9 cellular contexts compared by ENCODE assay signal in the genomic region with DNA sequence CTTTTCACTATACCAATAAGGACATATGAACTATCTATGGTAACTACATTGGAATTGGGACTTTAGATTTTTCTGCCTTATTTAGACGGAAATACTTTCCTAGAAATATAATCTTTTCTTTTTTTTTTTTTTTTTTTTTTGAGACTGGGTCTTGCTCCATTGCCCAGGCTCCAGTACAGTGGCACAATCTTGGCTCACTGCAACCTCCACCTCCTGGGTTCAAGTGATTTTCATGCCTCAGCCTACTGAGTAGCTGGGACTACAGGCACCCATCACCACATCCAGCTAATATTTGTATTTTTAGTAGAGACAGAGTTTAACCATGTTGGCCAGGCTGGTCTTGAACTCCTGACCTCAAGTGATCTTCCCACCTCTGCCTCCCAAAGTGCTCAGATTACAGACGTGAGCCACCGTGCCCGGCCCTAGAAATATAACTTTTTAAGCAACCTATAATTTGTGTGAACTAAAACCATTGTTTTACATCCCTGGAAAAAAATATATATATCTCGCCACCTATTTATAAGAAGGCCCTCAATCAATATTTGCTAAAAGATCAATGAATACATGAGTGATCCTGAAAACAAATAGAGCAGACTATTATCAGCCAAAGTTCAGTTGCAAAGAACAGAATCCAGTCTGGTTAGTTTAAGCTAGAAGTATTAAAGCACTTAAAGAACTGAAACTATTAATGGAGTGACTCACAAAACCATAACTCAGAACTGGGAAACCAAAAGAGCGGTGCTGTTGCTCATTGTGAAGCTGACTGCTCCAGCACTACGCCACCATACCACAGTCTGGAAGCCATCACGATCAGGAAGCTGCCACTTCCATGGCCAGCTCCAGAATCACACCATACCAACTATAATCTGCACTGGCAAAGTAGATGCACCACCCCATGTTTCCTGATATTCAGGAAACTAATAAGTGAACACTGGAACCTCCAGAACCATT.
A peak's percentile ranks its signal among the peaks of the same experiment; 100 is the strongest.
DNase-seq lines count a peak whose midpoint lies in the region; ATAC-seq lines count a peak whose summit lies in the region.
"Had no signal": no experiment of that assay in that cellular context is flagged by ENCODE, and none has a peak within 500 bp of the region (broad histone marks: within the 10 kb centered on the region; RNA-seq: fewer than 3 reads in every experiment).

No MANE protein-coding gene starts in this region.

- DNase-seq in ELR (ENCODE audit: low read depth) (peak; percentile 79), retina (no peak), NCI-H748 (lab: John Stamatoyannopoulos, UW; ENCODE audit: unreplicated experiment) (no peak), NCI-H1092 treated with DMSO at 0.1 percent for 48 hours (lab: John Stamatoyannopoulos, UW) (no peak)
- no peak for DNase-seq in central memory CD8-positive, alpha-beta T cell (ENCODE audit: low spot score in 2 of 2)
- DNase-seq: esophagus squamous epithelium had no signal

- no peaks in the 10 kb centered on the region for H3K27me3 Mint-ChIP-seq in central memory CD8-positive, alpha-beta T cell

- peaks cover 4% of the 10 kb centered on the region for H3K36me3 Mint-ChIP-seq in central memory CD8-positive, alpha-beta T cell (ENCODE audit: insufficient read depth)

- H3K9me3 Mint-ChIP-seq in central memory CD8-positive, alpha-beta T cell = no peaks in the 10 kb centered on the region

- peak; percentile 57 for ATAC-seq in GM21360 (IDR thresholded peaks at IDR 0.05; ENCODE audit: unreplicated experiment)
- peak; percentile 55 for ATAC-seq in HG03460 (IDR thresholded peaks at IDR 0.05; ENCODE audit: unreplicated experiment)
- ATAC-seq in central memory CD8-positive, alpha-beta T cell (replicated peaks; ENCODE audit: extremely low read depth, poor library complexity, severe bottlenecking) = peak; percentile 57
- no peak for ATAC-seq in HG03457 (IDR thresholded peaks at IDR 0.05; ENCODE audit: unreplicated experiment)

- peak overlapping the region; percentile 38 for H3K4me3 Mint-ChIP-seq in central memory CD8-positive, alpha-beta T cell

- peak overlapping the region; percentile 55 for H3K27ac Mint-ChIP-seq in central memory CD8-positive, alpha-beta T cell (ENCODE audit: low read depth)

- H3K4me1 Mint-ChIP-seq in central memory CD8-positive, alpha-beta T cell = peaks cover 33% of the 10 kb centered on the region
